Comparison of ENCODE assay signal across 12 cellular contexts in genomic region chr22:29871684-29872083, GRCh38. TPM values are rescaled to one million over a fixed set of nuclear protein-coding genes. Genes with fewer than 3 reads are reported as not detected.
DNase-seq lines count a peak whose midpoint lies in the region; ATAC-seq lines count a peak whose summit lies in the region.
"Had no signal": no experiment of that assay in that cellular context is flagged by ENCODE, and none has a peak within 500 bp of the region (broad histone marks: within the 10 kb centered on the region; RNA-seq: fewer than 3 reads in every experiment).

No MANE protein-coding gene starts in this region.

- no peaks in the 10 kb centered on the region for H3K27me3 ChIP-seq in skeletal muscle tissue (ENCODE audit: control insufficient read depth in 3 of 3, insufficient read depth in 3 of 3, low read length in 3 of 3)
- H3K27me3 ChIP-seq: tibial nerve had no signal

- H3K36me3 ChIP-seq in skeletal muscle tissue (ENCODE audit: control insufficient read depth in 3 of 3, insufficient read depth in 3 of 3, low read length in 3 of 3): no peaks in the 10 kb centered on the region
- H3K36me3 ChIP-seq: tibial nerve had no signal

- DNase-seq in DMS79 treated with DMSO at 0.1 percent for 48 hours (lab: John Stamatoyannopoulos, UW) (peak; percentile 12), DMS79 (lab: John Stamatoyannopoulos, UW) (no peak), NOMO-1 treated with DMSO at 0.1 percent for 48 hours (lab: John Stamatoyannopoulos, UW; ENCODE audit: unreplicated experiment) (peak; percentile 46), left colon (peak in 1 of 2 donors; percentile 32), middle frontal gyrus (ENCODE audit: extremely low spot score, low spot score) (no peak), UCSD-AML1 (lab: John Stamatoyannopoulos, UW; ENCODE audit: unreplicated experiment) (no peak)
- DNase-seq: activated T-cell treated with anti-CD3 and anti-CD28 coated beads for 4 hours, OCI-M1 had no signal

- H3K4me3 ChIP-seq in skeletal muscle tissue (ENCODE audit: low read length in 3 of 3): peak overlapping the region; percentile 0 to 46 (median 42)
- H3K4me3 ChIP-seq: tibial nerve had no signal

- H3K27ac ChIP-seq in skeletal muscle tissue (ENCODE audit: low read depth, low read length): peak overlapping the region; percentile 85
- H3K27ac ChIP-seq: 22Rv1, tibial nerve had no signal

- intact Hi-C loops in left colon (cut with DNase I, micrococcal nuclease): no loop called here

- peak overlapping the region; percentile 15 to 66 (median 41) for H3K9ac ChIP-seq in skeletal muscle tissue (ENCODE audit: low read depth in 1 of 3, low read length in 3 of 3)

- H3K4me1 ChIP-seq in skeletal muscle tissue (ENCODE audit: control insufficient read depth in 3 of 3, insufficient read depth in 3 of 3, low read length in 3 of 3): peaks cover 19 to 34% (median 30%) of the 10 kb centered on the region in 3 donors
- H3K4me1 ChIP-seq: tibial nerve had no signal

- no peaks in the 10 kb centered on the region for H3K9me3 ChIP-seq in skeletal muscle tissue (ENCODE audit: control insufficient read depth in 3 of 3, low read length in 3 of 3)
- H3K9me3 ChIP-seq: tibial nerve had no signal

- ATAC-seq in left colon (peak; percentile 85), GM19455 (IDR thresholded peaks at IDR 0.05; ENCODE audit: unreplicated experiment) (no peak)

RNA-seq across cellular contexts. Expression of gene MTMR3, which starts 11.3 kb away (rescaled TPM):
- 10 to 100 TPM; 43.8 to 44.6 TPM for total RNA-seq in left colon
- total RNA-seq in skeletal muscle tissue: 38.6 TPM

RNA-seq across cellular contexts. Expression of gene ASCC2, which starts 33.6 kb away (rescaled TPM):
- total RNA-seq in left colon (10 to 100 TPM; 63.0 to 71.3 TPM), skeletal muscle tissue (15.7 TPM)

Comparison
In these comparisons a context has a peak if more than half of its experiments do, and no peak if none do; other contexts are left out.
1. DNase-seq: peak in DMS79 treated with DMSO at 0.1 percent for 48 hours (single experiment) and NOMO-1 treated with DMSO at 0.1 percent for 48 hours (single experiment); none in DMS79 (single experiment), middle frontal gyrus (single experiment) and UCSD-AML1 (single experiment).